ENCODE assay signal across 16 cellular contexts in genomic region chr12:112236386-112236785, GRCh38.
"Had no signal": no experiment of that assay in that cellular context is flagged by ENCODE, and none has a peak within 500 bp of the region (broad histone marks: within the 10 kb centered on the region; RNA-seq: fewer than 3 reads in every experiment).

No MANE protein-coding gene starts in this region.

- H3K4me3 ChIP-seq: adrenal gland, left lung, right atrium auricular region, stomach had no signal

- H3K4me1 Mint-ChIP-seq: mesothelial cell of epicardium, nephron progenitor cell had no signal

- H3K4me3 Mint-ChIP-seq: activated T-cell treated with anti-CD3 and anti-CD28 coated beads, Interleukin-2, amount 50 U/mL, for 72 hours; effector memory CD8-positive, alpha-beta T cell; mesothelial cell of epicardium; nephron progenitor cell; T-helper 2 cell treated with Interferon-gamma antibody and Interleukin-4, amounts not matched to agents 5 μg/mL and 100 μg/mL, for 36 hours; type B pancreatic cell had no signal

- H3K27me3 Mint-ChIP-seq: effector memory CD8-positive, alpha-beta T cell; type B pancreatic cell had no signal

- H3K27ac Mint-ChIP-seq: activated naive CD4-positive, alpha-beta T cell treated with anti-CD3 and anti-CD28 coated beads, Interleukin-2, amount 50 U/mL, for 72 hours; activated T-cell treated with anti-CD3 and anti-CD28 coated beads, Interleukin-2, amount 50 U/mL, for 72 hours; effector memory CD8-positive, alpha-beta T cell; mesothelial cell of epicardium; T-helper 2 cell treated with Interferon-gamma antibody and Interleukin-4, amounts not matched to agents 5 μg/mL and 100 μg/mL, for 36 hours; type B pancreatic cell had no signal

- H3K27ac ChIP-seq: adrenal gland, epithelial cell of prostate, foreskin keratinocyte, left lung, right atrium auricular region, stomach had no signal

- DNase-seq: activated effector memory CD4-positive, alpha-beta T cell treated with anti-CD3 and anti-CD28 coated beads, Interleukin-2, amount 50 U/mL, for 16 hours; activated T-cell treated with anti-CD3 and anti-CD28 coated beads, Interleukin-2, amount 50 U/mL, for 72 hours; adrenal gland; effector memory CD8-positive, alpha-beta T cell; left lung; nephron progenitor cell; nucleus accumbens; stimulated activated CD4-positive, alpha-beta T cell treated with anti-CD3 and anti-CD28 coated beads, Interleukin-2, amount 100 ng/mL, for 48 hours; stomach had no signal

- H3K4me1 ChIP-seq: adrenal gland, foreskin keratinocyte, left lung, right atrium auricular region, stomach had no signal

- H3K9me3 Mint-ChIP-seq: activated naive CD4-positive, alpha-beta T cell treated with anti-CD3 and anti-CD28 coated beads, Interleukin-2, amount 50 U/mL, for 72 hours; activated T-cell treated with anti-CD3 and anti-CD28 coated beads, Interleukin-2, amount 50 U/mL, for 72 hours; effector memory CD8-positive, alpha-beta T cell; mesothelial cell of epicardium; nephron progenitor cell; T-helper 2 cell treated with Interferon-gamma antibody and Interleukin-4, amounts not matched to agents 5 μg/mL and 100 μg/mL, for 36 hours; type B pancreatic cell had no signal

- H3K27me3 ChIP-seq: adrenal gland, foreskin keratinocyte, left lung, right atrium auricular region, stomach had no signal

- ATAC-seq: activated naive CD4-positive, alpha-beta T cell treated with anti-CD3 and anti-CD28 coated beads, Interleukin-2, amount 50 U/mL, for 72 hours; activated T-cell treated with anti-CD3 and anti-CD28 coated beads, Interleukin-2, amount 50 U/mL, for 72 hours; effector memory CD8-positive, alpha-beta T cell; foreskin keratinocyte; left lung had no signal

- H3K9me3 ChIP-seq: adrenal gland, left lung, right atrium auricular region, stomach had no signal
